In the genomic region with DNA sequence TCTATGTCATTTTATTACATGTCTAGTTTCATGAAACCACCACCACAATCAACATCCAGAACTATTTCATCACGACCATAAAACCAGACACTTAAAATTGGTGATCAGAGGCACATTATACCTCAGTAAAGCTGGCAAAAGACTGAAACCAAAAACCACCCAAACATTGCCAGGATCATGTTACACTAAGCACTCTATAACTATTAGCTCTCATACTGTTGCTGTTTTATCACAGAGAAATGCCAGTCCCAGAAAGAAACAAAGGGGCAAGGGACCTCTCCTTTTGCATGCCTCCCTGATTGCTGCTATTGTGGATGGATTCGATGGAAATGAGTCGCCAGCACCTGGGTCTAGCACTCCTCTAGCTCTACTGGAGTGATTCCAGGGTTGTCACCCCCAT, we compare ENCODE assay signal across 1 cellular context.
TF ChIP-seq lines count a peak whose summit lies in the region.

No MANE protein-coding gene starts in this region.

TF ChIP-seq in SK-N-SH treated with all-trans-retinoic acid at 6 μM for 48 hours, 23 proteins besides CTCF, POLR2A, EP300 and RAD21 (continued from another document):
- TF ChIP-seq, protein P1, sequence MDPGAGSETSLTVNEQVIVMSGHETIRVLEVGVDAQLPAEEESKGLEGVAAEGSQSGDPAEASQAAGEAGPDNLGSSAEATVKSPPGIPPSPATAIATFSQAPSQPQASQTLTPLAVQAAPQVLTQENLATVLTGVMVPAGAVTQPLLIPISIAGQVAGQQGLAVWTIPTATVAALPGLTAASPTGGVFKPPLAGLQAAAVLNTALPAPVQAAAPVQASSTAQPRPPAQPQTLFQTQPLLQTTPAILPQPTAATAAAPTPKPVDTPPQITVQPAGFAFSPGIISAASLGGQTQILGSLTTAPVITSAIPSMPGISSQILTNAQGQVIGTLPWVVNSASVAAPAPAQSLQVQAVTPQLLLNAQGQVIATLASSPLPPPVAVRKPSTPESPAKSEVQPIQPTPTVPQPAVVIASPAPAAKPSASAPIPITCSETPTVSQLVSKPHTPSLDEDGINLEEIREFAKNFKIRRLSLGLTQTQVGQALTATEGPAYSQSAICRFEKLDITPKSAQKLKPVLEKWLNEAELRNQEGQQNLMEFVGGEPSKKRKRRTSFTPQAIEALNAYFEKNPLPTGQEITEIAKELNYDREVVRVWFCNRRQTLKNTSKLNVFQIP (CRISPR knock-in tag; IDR thresholded peaks at IDR 0.05; ENCODE audit: borderline replicate concordance, low read depth), result no peak
- no peak for TF ChIP-seq TOX (CRISPR knock-in tag; IDR thresholded peaks at IDR 0.05; ENCODE audit: borderline replicate concordance)
- no peak for TF ChIP-seq ZNF70 (CRISPR knock-in tag; IDR thresholded peaks at IDR 0.05)
- TF ChIP-seq TCF4 (CRISPR knock-in tag; IDR thresholded peaks at IDR 0.05; ENCODE audit: borderline replicate concordance), result no peak
- TF ChIP-seq ZNF565 (CRISPR knock-in tag; conservative IDR thresholded peaks at IDR 0.05; ENCODE audit: low read depth), result no peak
- TF ChIP-seq ESRRG (CRISPR knock-in tag; IDR thresholded peaks at IDR 0.05), result no peak
- no peak for TF ChIP-seq RARB (CRISPR knock-in tag; IDR thresholded peaks at IDR 0.05)
- TF ChIP-seq, protein P2, sequence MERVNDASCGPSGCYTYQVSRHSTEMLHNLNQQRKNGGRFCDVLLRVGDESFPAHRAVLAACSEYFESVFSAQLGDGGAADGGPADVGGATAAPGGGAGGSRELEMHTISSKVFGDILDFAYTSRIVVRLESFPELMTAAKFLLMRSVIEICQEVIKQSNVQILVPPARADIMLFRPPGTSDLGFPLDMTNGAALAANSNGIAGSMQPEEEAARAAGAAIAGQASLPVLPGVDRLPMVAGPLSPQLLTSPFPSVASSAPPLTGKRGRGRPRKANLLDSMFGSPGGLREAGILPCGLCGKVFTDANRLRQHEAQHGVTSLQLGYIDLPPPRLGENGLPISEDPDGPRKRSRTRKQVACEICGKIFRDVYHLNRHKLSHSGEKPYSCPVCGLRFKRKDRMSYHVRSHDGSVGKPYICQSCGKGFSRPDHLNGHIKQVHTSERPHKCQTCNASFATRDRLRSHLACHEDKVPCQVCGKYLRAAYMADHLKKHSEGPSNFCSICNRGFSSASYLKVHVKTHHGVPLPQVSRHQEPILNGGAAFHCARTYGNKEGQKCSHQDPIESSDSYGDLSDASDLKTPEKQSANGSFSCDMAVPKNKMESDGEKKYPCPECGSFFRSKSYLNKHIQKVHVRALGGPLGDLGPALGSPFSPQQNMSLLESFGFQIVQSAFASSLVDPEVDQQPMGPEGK (CRISPR knock-in tag; IDR thresholded peaks at IDR 0.05; ENCODE audit: borderline replicate concordance), result no peak
TF ChIP-seq in SK-N-SH treated with all-trans-retinoic acid at 6 μM for 48 hours: peak in this region for 0.
